In the genomic region with DNA sequence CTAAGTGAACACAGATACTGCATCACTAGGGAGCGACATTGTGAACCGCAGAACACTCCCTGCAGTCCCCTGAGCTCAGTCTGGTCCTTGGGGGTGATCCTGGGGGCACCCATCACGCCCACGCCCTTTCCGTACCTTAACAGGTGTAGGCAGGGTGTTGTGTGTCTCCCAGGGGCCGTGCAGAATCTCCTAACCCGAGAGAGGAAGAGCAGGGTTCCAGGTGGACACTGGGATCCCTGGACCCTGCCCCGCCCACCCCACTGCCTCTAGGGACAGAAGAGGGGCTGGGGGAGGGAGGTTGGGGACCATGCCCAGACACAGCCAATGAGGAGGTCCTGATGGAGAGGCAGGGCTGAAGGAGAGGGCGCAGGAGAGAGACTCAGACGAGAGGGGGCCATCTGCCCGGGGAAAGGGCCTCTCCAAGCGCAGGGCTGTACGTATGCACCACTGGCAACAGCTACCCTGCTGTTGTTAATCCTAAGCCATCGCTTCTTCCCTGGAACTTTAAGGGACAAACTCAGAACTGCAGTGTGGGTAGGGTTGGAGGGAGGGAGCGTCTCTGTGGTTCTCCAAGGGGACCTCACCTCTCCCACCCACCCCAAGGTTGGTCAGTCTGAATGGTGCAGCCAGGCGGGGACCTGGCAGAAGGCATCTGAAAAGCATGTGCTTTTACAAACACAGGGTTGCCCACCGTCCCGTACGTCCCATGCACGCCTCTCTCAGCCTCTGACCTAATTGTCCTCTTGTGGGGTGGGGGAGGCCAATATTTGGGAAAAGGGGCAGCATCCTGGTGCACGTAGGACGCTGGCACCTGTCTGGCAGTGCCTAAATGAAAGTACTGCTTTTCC, we compare ENCODE assay signal across 9 cellular contexts. TPM values are rescaled to one million over a fixed set of nuclear protein-coding genes. Genes with fewer than 3 reads are reported as not detected.
DNase-seq lines count a peak whose midpoint lies in the region; ATAC-seq and TF ChIP-seq lines count a peak whose summit lies in the region.
"Had no signal": no experiment of that assay in that cellular context is flagged by ENCODE, and none has a peak within 500 bp of the region (broad histone marks: within the 10 kb centered on the region; RNA-seq: fewer than 3 reads in every experiment).

No MANE protein-coding gene starts in this region.

- peaks cover 0 to 19% of the 10 kb centered on the region in 2 donors for H3K4me1 ChIP-seq in left lung

- H3K36me3 ChIP-seq in left lung: no peaks in the 10 kb centered on the region

- intact Hi-C loops in left lung (cut with DNase I): no loop called here

- ATAC-seq in GM18907 (IDR thresholded peaks at IDR 0.05; ENCODE audit: unreplicated experiment): peak; percentile 44
- peak; percentile 36 for ATAC-seq in HG03354 (IDR thresholded peaks at IDR 0.05; ENCODE audit: poor library complexity, severe bottlenecking, unreplicated experiment)
- peak; percentile 18 for ATAC-seq in left lung

- peak; percentile 27 to 42 for DNase-seq in activated CD4-positive, alpha-beta T cell treated with anti-CD3 and anti-CD28 coated beads for 4 hours
- no peak for DNase-seq in left lung
- no peak for DNase-seq in inferior parietal cortex (ENCODE audit: extremely low spot score)
- DNase-seq in putamen (ENCODE audit: low spot score): no peak
- DNase-seq in C1 segment of cervical spinal cord (lab: John Stamatoyannopoulos, UW): no peak
- no peak for DNase-seq in NCI-H146 (lab: John Stamatoyannopoulos, UW)

- H3K27ac ChIP-seq in left lung: peak overlapping the region in 1 of 2 donors; percentile 90
- H3K27ac ChIP-seq: dorsolateral prefrontal cortex had no signal

- H3K27me3 ChIP-seq in left lung: peaks cover 0 to 20% of the 10 kb centered on the region in 2 donors

- H3K4me3 ChIP-seq in left lung: peak overlapping the region in 1 of 2 donors; percentile 52

- no peak for TF ChIP-seq CTCF in left lung (IDR thresholded peaks at IDR 0.05)

- H3K9me3 ChIP-seq in left lung: no peaks in the 10 kb centered on the region

RNA-seq across cellular contexts. Expression of a gene that starts 2.4 kb away (rescaled TPM):
- 1 to 10 TPM; 1.5 to 6.9 TPM for total RNA-seq in left lung

RNA-seq across cellular contexts. Expression of a gene that starts 56.9 kb away (rescaled TPM):
- total RNA-seq in left lung: 10 to 100 TPM; 31.1 to 44.7 TPM

Comparison
In these comparisons a context has a peak if more than half of its experiments do, and no peak if none do; other contexts are left out.
1. DNase-seq: peak in activated CD4-positive, alpha-beta T cell treated with anti-CD3 and anti-CD28 coated beads for 4 hours (2 of 2); none in left lung (0 of 2), inferior parietal cortex (single experiment), putamen (single experiment), C1 segment of cervical spinal cord (0 of 14) and NCI-H146 (single experiment).
2. Peak in every context shown above with its lines, with median percentiles within 50 percentile points of each other: ATAC-seq.